8 cellular contexts compared by ENCODE assay signal in the genomic region with DNA sequence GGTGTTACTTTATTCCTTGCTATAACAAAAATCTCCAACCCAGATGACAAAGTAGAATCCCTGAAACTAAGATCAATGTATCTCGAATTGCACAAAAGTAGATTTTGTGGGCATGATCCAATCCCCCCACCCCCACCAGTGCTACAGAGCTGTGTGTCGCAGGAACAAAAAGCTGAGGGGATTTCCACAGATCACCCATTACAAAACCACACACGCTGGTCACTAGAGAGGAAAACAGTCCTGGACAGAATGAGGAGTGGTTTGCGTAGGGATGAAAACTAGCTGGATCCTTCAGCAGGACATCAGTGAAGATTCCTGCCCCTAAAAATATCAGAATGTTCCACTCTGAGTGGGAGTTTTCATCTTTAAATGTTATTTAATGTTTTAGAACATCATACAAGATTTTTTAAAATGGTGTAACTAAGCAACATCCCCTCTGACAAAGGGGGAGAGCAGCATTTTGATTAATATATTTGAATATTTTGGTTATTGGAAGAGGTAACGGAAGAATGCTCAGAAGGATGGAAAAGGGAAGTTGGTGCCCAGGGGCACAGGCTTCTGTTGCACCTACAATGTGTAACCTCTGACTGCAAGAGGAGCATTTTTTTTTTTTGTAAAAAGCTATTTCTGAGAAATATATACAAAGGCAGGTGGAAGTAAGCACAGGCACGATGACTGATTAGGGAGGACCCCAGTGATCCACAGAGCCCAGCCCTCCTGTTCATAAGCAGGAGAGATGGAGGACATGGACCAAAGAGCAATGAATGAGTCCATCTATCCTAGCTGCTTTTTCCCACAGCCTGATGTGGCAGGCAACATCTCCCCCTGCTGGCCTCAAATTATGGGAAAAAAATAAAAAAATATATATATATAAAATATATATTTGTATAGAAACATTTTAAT.
DNase-seq lines count a peak whose midpoint lies in the region; ATAC-seq, FAIRE-seq and TF ChIP-seq lines count a peak whose summit lies in the region.

No MANE protein-coding gene starts in this region.

- intact Hi-C loops in Caco-2 (cut with micrococcal nuclease; ENCODE audit: unreplicated experiment) (loop anchor here (1.0 to 2.0 kb wide), 5 partner anchors 39 to 268 kb away; partner anchors contain the start of gene DNAH7), PC-3 (cut with micrococcal nuclease) (loop anchor here (1.0 to 5.0 kb wide), 4 partner anchors 39 to 206 kb away; no protein-coding TSS in a partner anchor), body of pancreas (cut with DNase I) (loop anchor here (5.0 kb wide), 1 partner anchor 255 kb away; no protein-coding TSS in a partner anchor), HepG2 (cut with micrococcal nuclease; ENCODE audit: unreplicated experiment) (loop anchor here (1.0 kb wide), 4 partner anchors 39 to 259 kb away; no protein-coding TSS in a partner anchor), posterior vena cava (cut with DNase I) (no loop called here)

- H3K4me1 Mint-ChIP-seq in Caco-2 (ENCODE audit: low read depth, unreplicated experiment) (peaks cover 7% of the 10 kb centered on the region), H9 (no peaks in the 10 kb centered on the region)
- H3K4me1 Mint-ChIP-seq in activated CD8-positive, alpha-beta memory T cell treated with anti-CD3 and anti-CD28 coated beads, Interleukin-2, amount 10 ng/mL, durations not matched to agents 7 days and 5 days: peaks cover 11% of the 10 kb centered on the region

- no peak overlapping the region for H3T11ph ChIP-seq in H9 (ENCODE audit: low read length)

- 100% methylated on average over 1 of the region's 6 CpGs for WGBS in H9 (ENCODE audit: extremely low coverage, insufficient read length, low lambda C conversion rate)
- 34% methylated on average over 6 of the region's 6 CpGs for WGBS in body of pancreas, 2 donors
- WGBS in HepG2 (ENCODE audit: low lambda C conversion rate): 10% methylated on average over 6 of the region's 6 CpGs

- no peak overlapping the region for H3K4me3 Mint-ChIP-seq in Caco-2 (ENCODE audit: unreplicated experiment)
- H3K4me3 Mint-ChIP-seq in H9: no peak overlapping the region
- no peak overlapping the region for H3K4me3 Mint-ChIP-seq in activated CD8-positive, alpha-beta memory T cell treated with anti-CD3 and anti-CD28 coated beads, Interleukin-2, amount 10 ng/mL, durations not matched to agents 7 days and 5 days

- H3K4me2 ChIP-seq in H9 (ENCODE audit: insufficient read depth, insufficient read length, low read length) (no peak overlapping the region), PC-3 (ENCODE audit: low read length) (no peak overlapping the region), HepG2 (ENCODE audit: low read depth, low read length) (no peak overlapping the region)

- H3K9me3 Mint-ChIP-seq in Caco-2 (ENCODE audit: unreplicated experiment) (no peaks in the 10 kb centered on the region), H9 (no peaks in the 10 kb centered on the region)
- no peaks in the 10 kb centered on the region for H3K9me3 Mint-ChIP-seq in activated CD8-positive, alpha-beta memory T cell treated with anti-CD3 and anti-CD28 coated beads, Interleukin-2, amount 10 ng/mL, durations not matched to agents 7 days and 5 days (ENCODE audit: low read depth)

- H2AFZ ChIP-seq in H9 (ENCODE audit: low read length) (no peak overlapping the region), PC-3 (ENCODE audit: low read length) (no peak overlapping the region), HepG2 (ENCODE audit: low read length) (no peak overlapping the region)

- ATAC-seq in PC-3: no peak
- no peak for ATAC-seq in body of pancreas
- peak; percentile 67 for ATAC-seq in HepG2
- no peak for ATAC-seq in activated CD8-positive, alpha-beta memory T cell treated with anti-CD3 and anti-CD28 coated beads, Interleukin-2, amount 10 ng/mL, durations not matched to agents 7 days and 5 days

- H3K27me3 Mint-ChIP-seq in Caco-2 (ENCODE audit: insufficient read depth, unreplicated experiment) (no peaks in the 10 kb centered on the region), H9 (ENCODE audit: low read depth) (no peaks in the 10 kb centered on the region)
- H3K27me3 Mint-ChIP-seq in activated CD8-positive, alpha-beta memory T cell treated with anti-CD3 and anti-CD28 coated beads, Interleukin-2, amount 10 ng/mL, durations not matched to agents 7 days and 5 days: peaks cover 6% of the 10 kb centered on the region

- no peak for TF ChIP-seq RAD21 in HepG2 (CRISPR knock-in tag; IDR thresholded peaks at IDR 0.05)

- H3K27me3 ChIP-seq in Caco-2 (replicated peaks; ENCODE audit: control insufficient read depth, insufficient read depth, low read length) (no peaks in the 10 kb centered on the region), H9 (ENCODE audit: insufficient read depth, low read length) (no peaks in the 10 kb centered on the region), PC-3 (ENCODE audit: low read length) (no peaks in the 10 kb centered on the region), body of pancreas (no peaks in the 10 kb centered on the region), HepG2 (ENCODE audit: control insufficient read depth in 1 of 2, insufficient read depth in 2 of 2, low read length in 2 of 2) (no peaks in the 10 kb centered on the region)

- in situ Hi-C loops in HepG2 (cut with HindIII; ENCODE audit: extremely low pct_ligation_motif_present, low pct_unique_long_range_greater_than_20kb): loop anchor here (5.0 kb wide), 1 partner anchor 205 kb away; no protein-coding TSS in a partner anchor

- H3K36me3 ChIP-seq in Caco-2 (ENCODE audit: control insufficient read depth, insufficient read depth, low read length): no peaks in the 10 kb centered on the region
- H3K36me3 ChIP-seq in PC-3 (ENCODE audit: low read depth, low read length): no peaks in the 10 kb centered on the region
- no peaks in the 10 kb centered on the region for H3K36me3 ChIP-seq in body of pancreas (replicated peaks in 1 of 2; ENCODE audit: insufficient read depth in 1 of 2, low read depth in 2 of 2)
- no peaks in the 10 kb centered on the region for H3K36me3 ChIP-seq in HepG2 (replicated peaks in 1 of 2; ENCODE audit: control insufficient read depth in 1 of 2, insufficient read depth in 2 of 2, low read length in 2 of 2)

- H2BK20ac ChIP-seq in H9 (ENCODE audit: low read depth, low read length, poor library complexity, severe bottlenecking): no peak overlapping the region

- H3K9me3 ChIP-seq in Caco-2: no peaks in the 10 kb centered on the region
- H3K9me3 ChIP-seq in H9 (ENCODE audit: control insufficient read depth, low read depth, low read length): no peaks in the 10 kb centered on the region
- no peaks in the 10 kb centered on the region for H3K9me3 ChIP-seq in PC-3 (ENCODE audit: low read length)
- H3K9me3 ChIP-seq in body of pancreas: no peaks in the 10 kb centered on the region
- no peaks in the 10 kb centered on the region for H3K9me3 ChIP-seq in HepG2 (ENCODE audit: low read length)

- no peaks in the 10 kb centered on the region for H3K79me1 ChIP-seq in H9 (ENCODE audit: insufficient read depth, low read depth, low read length, poor library complexity, severe bottlenecking)

- no peak overlapping the region for H2BK5ac ChIP-seq in H9 (ENCODE audit: insufficient read length, low read length)

- FAIRE-seq in HepG2 (lab: Jason Lieb, UNC): no peak

- H4K20me1 ChIP-seq in H9 (ENCODE audit: control insufficient read depth, insufficient read depth, insufficient read length) (no peaks in the 10 kb centered on the region), PC-3 (ENCODE audit: low read length) (no peaks in the 10 kb centered on the region), HepG2 (ENCODE audit: insufficient read depth, low read length) (no peaks in the 10 kb centered on the region)

- TF ChIP-seq EP300 in HepG2 (IDR thresholded peaks at IDR 0.05; ENCODE audit: low read depth in 2 of 2, low read length in 2 of 2) (no peak), HepG2 (CRISPR knock-in tag; IDR thresholded peaks at IDR 0.05; ENCODE audit: borderline replicate concordance) (no peak)

- H2BK12ac ChIP-seq in H9 (ENCODE audit: insufficient read length, low read depth, low read length): no peak overlapping the region

- no peak overlapping the region for H4K5ac ChIP-seq in H9 (ENCODE audit: insufficient read length, low read depth, low read length)

- no peak overlapping the region for H4K91ac ChIP-seq in H9 (ENCODE audit: insufficient read length, low read depth, low read length)

- H3K9ac ChIP-seq in H9 (ENCODE audit: extremely low read depth, insufficient read length, low read length) (no peak overlapping the region), PC-3 (ENCODE audit: low read length) (no peak overlapping the region), HepG2 (ENCODE audit: insufficient read depth, low read depth, low read length) (no peak overlapping the region)

- H3F3A ChIP-seq in PC-3 (ENCODE audit: low read length, unreplicated experiment): peaks cover 4% of the 10 kb centered on the region

- H3K79me2 ChIP-seq in H9 (ENCODE audit: insufficient read depth, low read length): no peaks in the 10 kb centered on the region
- no peaks in the 10 kb centered on the region for H3K79me2 ChIP-seq in PC-3 (ENCODE audit: low read length)
- no peaks in the 10 kb centered on the region for H3K79me2 ChIP-seq in HepG2 (ENCODE audit: insufficient read depth, low read length)

- no peak overlapping the region for H3K27ac ChIP-seq in H9 (ENCODE audit: insufficient read length, low read depth, low read length)
- H3K27ac ChIP-seq in PC-3 (ENCODE audit: low read length): no peak overlapping the region
- no peak overlapping the region for H3K27ac ChIP-seq in body of pancreas
- H3K27ac ChIP-seq in HepG2 (ENCODE audit: extremely low read length, insufficient read depth, low read length): no peak overlapping the region

- H3K56ac ChIP-seq in H9 (ENCODE audit: insufficient read length, low read depth, low read length): no peak overlapping the region

- H4K8ac ChIP-seq in H9 (replicated peaks; ENCODE audit: insufficient read length, low read depth, low read length): no peak overlapping the region

- H3K4me1 ChIP-seq in Caco-2: peaks cover 7% of the 10 kb centered on the region; the same call in 1 of the 2 replicates
- no peaks in the 10 kb centered on the region; the same call in 1 of the 2 replicates for H3K4me1 ChIP-seq in H9 (ENCODE audit: insufficient read depth, low read length)
- H3K4me1 ChIP-seq in PC-3 (ENCODE audit: insufficient read depth, low read length): peaks cover 37% of the 10 kb centered on the region
- no peaks in the 10 kb centered on the region for H3K4me1 ChIP-seq in body of pancreas
- H3K4me1 ChIP-seq in HepG2 (ENCODE audit: insufficient read depth, low read length): no peaks in the 10 kb centered on the region

- H3K36me3 Mint-ChIP-seq in Caco-2 (ENCODE audit: insufficient read depth, unreplicated experiment): no peaks in the 10 kb centered on the region
- no peaks in the 10 kb centered on the region for H3K36me3 Mint-ChIP-seq in H9 (ENCODE audit: insufficient read depth in 1 of 3, low read depth in 3 of 3)
- H3K36me3 Mint-ChIP-seq in activated CD8-positive, alpha-beta memory T cell treated with anti-CD3 and anti-CD28 coated beads, Interleukin-2, amount 10 ng/mL, durations not matched to agents 7 days and 5 days: no peaks in the 10 kb centered on the region

- H3K4ac ChIP-seq in H9 (ENCODE audit: low read depth, low read length): no peak overlapping the region

- TF ChIP-seq CTCF in Caco-2 (IDR thresholded peaks at IDR 0.05; ENCODE audit: insufficient read depth in 1 of 2, low read depth in 1 of 2, low read length in 1 of 2, severe bottlenecking in 1 of 2, unreplicated experiment in 1 of 2): peak; percentile 25 to 72
- TF ChIP-seq CTCF in H9 (conservative IDR thresholded peaks at IDR 0.05): peak; percentile 76
- peak; percentile 42 for TF ChIP-seq CTCF in PC-3 (conservative IDR thresholded peaks at IDR 0.05; ENCODE audit: low read depth, low read length)
- peak in 6 of 7 experiments; percentile 16 to 40 (median 30) for TF ChIP-seq CTCF in body of pancreas (IDR thresholded peaks at IDR 0.05)
- peak; percentile 50 for TF ChIP-seq CTCF in HepG2 (CRISPR knock-in tag; IDR thresholded peaks at IDR 0.05)

- no peak overlapping the region for H2BK120ac ChIP-seq in H9 (ENCODE audit: low read depth, low read length, poor library complexity, severe bottlenecking)

- no peak overlapping the region for H3K27ac Mint-ChIP-seq in Caco-2 (ENCODE audit: unreplicated experiment)
- H3K27ac Mint-ChIP-seq in H9: no peak overlapping the region
- H3K27ac Mint-ChIP-seq in activated CD8-positive, alpha-beta memory T cell treated with anti-CD3 and anti-CD28 coated beads, Interleukin-2, amount 10 ng/mL, durations not matched to agents 7 days and 5 days: no peak overlapping the region

- DNase-seq in Caco-2 (peak in 1 of 2 experiments; percentile 34), H9 (no peak), PC-3 (peak; percentile 70), body of pancreas (no peak), HepG2 (ENCODE audit: low spot score) (peak; percentile 10), NCI-H187 treated with DMSO at 0.1 percent for 48 hours (lab: John Stamatoyannopoulos, UW) (no peak), posterior vena cava (ENCODE audit: low spot score) (no peak)
- DNase-seq in activated CD8-positive, alpha-beta memory T cell treated with anti-CD3 and anti-CD28 coated beads, Interleukin-2, amount 10 ng/mL, durations not matched to agents 7 days and 5 days: no peak

- H3K14ac ChIP-seq in H9 (ENCODE audit: insufficient read depth, low read length): no peak overlapping the region

- no peaks in the 10 kb centered on the region for H3K23me2 ChIP-seq in H9 (ENCODE audit: insufficient read length, low read depth, low read length, poor library complexity, severe bottlenecking)

- CTCF ChIA-PET in Caco-2 (lab: Charles Lee) (interaction anchor here (0.5 to 2.3 kb wide), 10 partner anchors 16 to 268 kb away, joined by 3 to 16 read pairs (median 4); partner anchors contain the start of gene DNAH7), PC-3 (lab: Charles Lee) (interaction anchor here (0.6 to 1.6 kb wide), 3 partner anchors 39 to 259 kb away, joined by 5 to 9 read pairs (median 6); no protein-coding TSS in a partner anchor), HepG2 (lab: Yijun Ruan, JAX; ENCODE audit: low intra/inter-chr PET ratio, low total read pairs) (interaction anchor here (0.7 to 3.1 kb wide), 5 partner anchors 39 to 259 kb away, joined by 3 to 54 read pairs (median 4); no protein-coding TSS in a partner anchor)
- CTCF ChIA-PET in activated CD8-positive, alpha-beta memory T cell treated with anti-CD3 and anti-CD28 coated beads, Interleukin-2, amount 10 ng/mL, durations not matched to agents 7 days and 5 days (lab: Charles Lee): interaction anchor here (0.6 to 6.7 kb wide), 28 partner anchors 11 to 279 kb away, joined by 3 to 82 read pairs (median 4); partner anchors contain the start of gene DNAH7

- no peak overlapping the region for H3K23ac ChIP-seq in H9 (ENCODE audit: insufficient read length, low read depth, low read length)

- H3K9me2 ChIP-seq in PC-3 (replicated peaks; ENCODE audit: low read length): no peaks in the 10 kb centered on the region

- no peak overlapping the region for H2BK15ac ChIP-seq in H9 (ENCODE audit: low read depth, low read length)

- POLR2A ChIA-PET in Caco-2 (lab: Charles Lee): no interaction called here
- POLR2A ChIA-PET in PC-3 (lab: Charles Lee; ENCODE audit: unreplicated experiment): interaction anchor here (0.5 kb wide), 1 partner anchor 651 kb away, joined by 3 read pairs; no protein-coding TSS in a partner anchor
- POLR2A ChIA-PET in HepG2 (lab: Yijun Ruan, JAX): no interaction called here

- no peak overlapping the region for H2AK5ac ChIP-seq in H9 (ENCODE audit: insufficient read length, low read length)

- no peak overlapping the region for H3K18ac ChIP-seq in H9 (ENCODE audit: insufficient read length, low read depth, low read length)

- no TSS peak for BruUV-seq in Caco-2 (replicated peaks; lab: Mats Ljungman, UMichigan)
- no TSS peak for BruUV-seq in PC-3 (replicated peaks; lab: Mats Ljungman, UMichigan)
- no TSS peak for BruUV-seq in HepG2 (replicated peaks; lab: Mats Ljungman, UMichigan)

- no peak for TF ChIP-seq POLR2A in body of pancreas (IDR thresholded peaks at IDR 0.05)
- no peak for TF ChIP-seq POLR2A in HepG2 (IDR thresholded peaks at IDR 0.05; ENCODE audit: insufficient read depth in 1 of 2, low read depth in 2 of 2, low read length in 2 of 2)

- H3K4me3 ChIP-seq in Caco-2 (ENCODE audit: low read depth, low read length): no peak overlapping the region
- no peak overlapping the region for H3K4me3 ChIP-seq in PC-3 (ENCODE audit: low read length)
- H3K4me3 ChIP-seq in body of pancreas: no peak overlapping the region
- H3K4me3 ChIP-seq in HepG2 (replicated peaks in 1 of 3; ENCODE audit: insufficient read depth in 1 of 3, low read depth in 2 of 3, low read length in 3 of 3): no peak overlapping the region

Comparison
In these comparisons a context has a peak if more than half of its experiments do, and no peak if none do; other contexts are left out.
1. DNase-seq: peak in PC-3 (single experiment) and HepG2 (single experiment); none in H9 (single experiment), body of pancreas (0 of 4), activated CD8-positive, alpha-beta memory T cell treated with anti-CD3 and anti-CD28 coated beads, Interleukin-2, amount 10 ng/mL, durations not matched to agents 7 days and 5 days (single experiment), NCI-H187 treated with DMSO at 0.1 percent for 48 hours (single experiment) and posterior vena cava (single experiment).
2. intact Hi-C loops: an anchor here in Caco-2 (1.0 to 2.0 kb wide), PC-3 (1.0 to 5.0 kb wide), body of pancreas (5.0 kb wide) and HepG2 (1.0 kb wide); none called in posterior vena cava.
3. Peak in every context shown above with its lines, with median percentiles within 50 percentile points of each other: CTCF ChIP-seq.